In genomic region chr1:75677964-75678363, GRCh38 we compare ENCODE assay signal across 8 cellular contexts. TPM values are rescaled to one million over a fixed set of nuclear protein-coding genes. Genes with fewer than 3 reads are reported as not detected.
DNase-seq lines count a peak whose midpoint lies in the region; TF ChIP-seq lines count a peak whose summit lies in the region.
"Not testable (repeated sequence)": the region's sequence is repeated elsewhere in the genome, so short reads cannot be mapped to it uniquely, and the experiment has no call there.

No MANE protein-coding gene starts in this region.

- H3K9me3 ChIP-seq in HUES6 (ENCODE audit: control insufficient read depth, insufficient read depth, low read depth, low read length); iPS-15b (ENCODE audit: control insufficient read depth, insufficient read depth, low read length): not testable (repeated sequence)

- H3K27ac ChIP-seq in HUES6 (ENCODE audit: low read depth, low read length): not testable (repeated sequence)

- not testable (repeated sequence) for H3K9me3 Mint-ChIP-seq in chondrocyte (ENCODE audit: low read depth); type B pancreatic cell
- H3K9me3 Mint-ChIP-seq in nephron progenitor cell: peaks cover 35% of the 10 kb centered on the region

- DNase-seq in ELF-1 (ENCODE audit: low read depth, low spot score) (peak; percentile 9), NCI-H2227 (lab: John Stamatoyannopoulos, UW; ENCODE audit: unreplicated experiment) (peak; percentile 31), NCI-H82 (lab: John Stamatoyannopoulos, UW) (peak; percentile 21), nephron progenitor cell (peak; percentile 41)
- DNase-seq in chondrocyte (ENCODE audit: low spot score); type B pancreatic cell (ENCODE audit: extremely low spot score, unreplicated experiment): not testable (repeated sequence)

- H3K4me3 Mint-ChIP-seq in chondrocyte (ENCODE audit: unreplicated experiment) (peak overlapping the region; percentile 51), nephron progenitor cell (peak overlapping the region; percentile 65), type B pancreatic cell (peak overlapping the region; percentile 65)

- H3K27me3 Mint-ChIP-seq in chondrocyte (ENCODE audit: low read depth); nephron progenitor cell (ENCODE audit: low read depth, poor library complexity); type B pancreatic cell: not testable (repeated sequence)

- H3K9ac ChIP-seq in HUES6 (ENCODE audit: low read length): peak overlapping the region; percentile 59
- not testable (repeated sequence) for H3K9ac ChIP-seq in iPS-15b (ENCODE audit: low read depth, low read length)

- not testable (repeated sequence) for H3K27ac Mint-ChIP-seq in chondrocyte (ENCODE audit: unreplicated experiment); nephron progenitor cell; type B pancreatic cell

- H3K27me3 ChIP-seq in HUES6 (ENCODE audit: control insufficient read depth, insufficient read depth, low read length); iPS-15b (ENCODE audit: control insufficient read depth, insufficient read depth, low read length): not testable (repeated sequence)

- H3K4me3 ChIP-seq in HUES6 (ENCODE audit: low read depth, low read length) (peak overlapping the region; percentile 54), iPS-15b (ENCODE audit: low read depth, low read length) (peak overlapping the region; percentile 37)

- not testable (repeated sequence) for H3K36me3 Mint-ChIP-seq in chondrocyte (ENCODE audit: low read depth); nephron progenitor cell (ENCODE audit: low read depth); type B pancreatic cell

- not testable (repeated sequence) for TF ChIP-seq CTCF in chondrocyte (IDR thresholded peaks at IDR 0.05); nephron progenitor cell (IDR thresholded peaks at IDR 0.05); type B pancreatic cell (conservative IDR thresholded peaks at IDR 0.05)

- H3K4me1 Mint-ChIP-seq in chondrocyte (ENCODE audit: low read depth); type B pancreatic cell (ENCODE audit: unreplicated experiment): not testable (repeated sequence)
- H3K4me1 Mint-ChIP-seq in nephron progenitor cell: peaks cover 23% of the 10 kb centered on the region

- H3K36me3 ChIP-seq in HUES6 (ENCODE audit: control insufficient read depth, insufficient read depth, low read length); iPS-15b (ENCODE audit: control insufficient read depth, insufficient read depth, low read length): not testable (repeated sequence)

- not testable (repeated sequence) for H3K4me1 ChIP-seq in HUES6 (ENCODE audit: control insufficient read depth, insufficient read depth, low read length); iPS-15b (ENCODE audit: control insufficient read depth, insufficient read depth, low read length)

RNA-seq across cellular contexts. Expression of gene ACADM, which starts 46.5 kb away (rescaled TPM):
- total RNA-seq in chondrocyte: 34.7 to 46.2 TPM (median 35.2 TPM) in 3 replicates
- 29.8 and 58.3 TPM in 2 replicates for total RNA-seq in type B pancreatic cell (ENCODE audit: low replicate concordance)
